14 cellular contexts compared by ENCODE assay signal in the genomic region with DNA sequence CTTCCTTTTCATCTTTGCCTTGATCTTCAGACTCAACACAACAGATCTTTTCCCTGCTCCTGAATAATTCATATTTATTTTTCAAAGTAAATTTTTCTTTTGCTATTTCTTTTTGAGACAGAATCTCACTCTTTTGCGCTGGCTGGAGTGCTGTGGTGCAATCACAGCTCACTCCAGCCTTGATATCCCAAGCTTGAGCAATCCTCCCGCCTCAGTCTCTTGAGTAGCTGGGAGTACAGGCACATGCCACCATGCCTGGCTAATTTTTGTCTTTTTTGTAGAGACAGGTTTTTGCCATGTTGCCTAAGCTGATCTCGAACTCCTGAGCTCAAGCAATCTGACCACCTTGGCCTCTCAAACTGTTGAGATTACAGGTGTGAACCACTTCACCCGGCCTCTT. TPM values are rescaled to one million over a fixed set of nuclear protein-coding genes. Genes with fewer than 3 reads are reported as not detected.
DNase-seq lines count a peak whose midpoint lies in the region; ATAC-seq and TF ChIP-seq lines count a peak whose summit lies in the region.
"Had no signal": no experiment of that assay in that cellular context is flagged by ENCODE, and none has a peak within 500 bp of the region (broad histone marks: within the 10 kb centered on the region; RNA-seq: fewer than 3 reads in every experiment).

No MANE protein-coding gene starts in this region.

- no TSS peak for BruUV-seq in Panc1 (replicated peaks; lab: Mats Ljungman, UMichigan)

- H3K4me1 ChIP-seq in Panc1 (ENCODE audit: control insufficient read depth, insufficient read depth, low read length) (peaks cover 15% of the 10 kb centered on the region), esophagus (ENCODE audit: control insufficient read depth in 2 of 2, insufficient read depth in 2 of 2, low read length in 1 of 2) (no peaks in the 10 kb centered on the region), smooth muscle cell (ENCODE audit: low read depth) (no peaks in the 10 kb centered on the region), body of pancreas (no peaks in the 10 kb centered on the region)
- H3K4me1 ChIP-seq: BE2C had no signal

- POLR2A ChIA-PET in Panc1 (lab: Charles Lee), result no interaction called here

- no peak overlapping the region for H3K4me3 Mint-ChIP-seq in activated T-helper 2 cell treated with anti-CD3 and anti-CD28 coated beads, Interferon-gamma antibody, Interleukin-2, Interleukin-4, amounts not matched to agents 10 μg/mL and 5 μg/mL and 100 μg/mL, durations not matched to agents 14 hours and 24 hours and 36 hours (ENCODE audit: low read depth)
- H3K4me3 Mint-ChIP-seq: CD4-positive, CD25-positive, alpha-beta regulatory T cell; CD8-positive, alpha-beta memory T cell; GM23338 had no signal

- no peak for TF ChIP-seq CTCF in Panc1 (IDR thresholded peaks at IDR 0.05)
- TF ChIP-seq CTCF in smooth muscle cell (IDR thresholded peaks at IDR 0.05; ENCODE audit: borderline replicate concordance, insufficient read depth, poor library complexity, severe bottlenecking), result no peak
- TF ChIP-seq CTCF in body of pancreas (IDR thresholded peaks at IDR 0.05), result no peak

- intact Hi-C loops in Panc1 (cut with micrococcal nuclease; ENCODE audit: unreplicated experiment), result no loop called here
- intact Hi-C loops in activated T-helper 2 cell treated with anti-CD3 and anti-CD28 coated beads, Interferon-gamma antibody, Interleukin-2, Interleukin-4, amounts not matched to agents 10 μg/mL and 5 μg/mL and 100 μg/mL, durations not matched to agents 14 hours and 24 hours and 36 hours (cut with micrococcal nuclease), result no loop called here
- intact Hi-C loops in body of pancreas (cut with DNase I), result loop anchor here (10.0 kb wide), 1 partner anchor 225 kb away; no protein-coding TSS in a partner anchor

- CTCF ChIA-PET in Panc1 (lab: Charles Lee), result no interaction called here

- no peak for DNase-seq in Panc1 (ENCODE audit: low read depth, low spot score)
- DNase-seq in smooth muscle cell (lab: John Stamatoyannopoulos, UW; ENCODE audit: unreplicated experiment), result no peak
- DNase-seq in activated T-helper 2 cell treated with anti-CD3 and anti-CD28 coated beads, Interferon-gamma antibody, Interleukin-2, Interleukin-4, amounts not matched to agents 10 μg/mL and 5 μg/mL and 100 μg/mL, durations not matched to agents 14 hours and 24 hours and 36 hours (ENCODE audit: low spot score), result no peak
- DNase-seq in islet precursor cell, result no peak
- DNase-seq in body of pancreas, result no peak
- DNase-seq: ACHN; BE2C; C1 segment of cervical spinal cord; CD4-positive, CD25-positive, alpha-beta regulatory T cell; CD8-positive, alpha-beta memory T cell; COR-L47; HCEC 1CT had no signal

- peaks cover under 1% of the 10 kb centered on the region for H3K4me1 Mint-ChIP-seq in activated T-helper 2 cell treated with anti-CD3 and anti-CD28 coated beads, Interferon-gamma antibody, Interleukin-2, Interleukin-4, amounts not matched to agents 10 μg/mL and 5 μg/mL and 100 μg/mL, durations not matched to agents 14 hours and 24 hours and 36 hours (ENCODE audit: low read depth)
- H3K4me1 Mint-ChIP-seq: CD4-positive, CD25-positive, alpha-beta regulatory T cell; CD8-positive, alpha-beta memory T cell had no signal

- H3K4me2 ChIP-seq in smooth muscle cell, result no peak overlapping the region
- H3K4me2 ChIP-seq: GM23338 had no signal

- no peaks in the 10 kb centered on the region for H3K9me3 Mint-ChIP-seq in activated T-helper 2 cell treated with anti-CD3 and anti-CD28 coated beads, Interferon-gamma antibody, Interleukin-2, Interleukin-4, amounts not matched to agents 10 μg/mL and 5 μg/mL and 100 μg/mL, durations not matched to agents 14 hours and 24 hours and 36 hours
- H3K9me3 Mint-ChIP-seq: CD8-positive, alpha-beta memory T cell; GM23338 had no signal

- no peak overlapping the region for H3K27ac Mint-ChIP-seq in activated T-helper 2 cell treated with anti-CD3 and anti-CD28 coated beads, Interferon-gamma antibody, Interleukin-2, Interleukin-4, amounts not matched to agents 10 μg/mL and 5 μg/mL and 100 μg/mL, durations not matched to agents 14 hours and 24 hours and 36 hours
- H3K27ac Mint-ChIP-seq: CD4-positive, CD25-positive, alpha-beta regulatory T cell; CD8-positive, alpha-beta memory T cell; GM23338 had no signal

- H3K36me3 Mint-ChIP-seq in activated T-helper 2 cell treated with anti-CD3 and anti-CD28 coated beads, Interferon-gamma antibody, Interleukin-2, Interleukin-4, amounts not matched to agents 10 μg/mL and 5 μg/mL and 100 μg/mL, durations not matched to agents 14 hours and 24 hours and 36 hours (ENCODE audit: low read depth), result no peaks in the 10 kb centered on the region
- H3K36me3 Mint-ChIP-seq: CD4-positive, CD25-positive, alpha-beta regulatory T cell; CD8-positive, alpha-beta memory T cell had no signal

- no peak for TF ChIP-seq POLR2A in body of pancreas (IDR thresholded peaks at IDR 0.05)

- peaks cover 7% of the 10 kb centered on the region for H3K79me2 ChIP-seq in smooth muscle cell (ENCODE audit: low read depth)

- in situ Hi-C loops in Panc1 (cut with HindIII; ENCODE audit: low pct_unique_long_range_greater_than_20kb, low sequenced_read_pairs), result loop anchor here (25.0 kb wide), 1 partner anchor 128 kb away; no protein-coding TSS in a partner anchor

- no peaks in the 10 kb centered on the region for H4K20me1 ChIP-seq in smooth muscle cell (ENCODE audit: low read depth)

- H3K9me3 ChIP-seq in Panc1 (ENCODE audit: control insufficient read depth, insufficient read depth, low read depth, low read length) (no peaks in the 10 kb centered on the region), esophagus (ENCODE audit: control insufficient read depth in 2 of 2, insufficient read depth in 1 of 2, low read depth in 1 of 2, low read length in 1 of 2) (no peaks in the 10 kb centered on the region), smooth muscle cell (replicated peaks; ENCODE audit: low read depth) (no peaks in the 10 kb centered on the region), body of pancreas (no peaks in the 10 kb centered on the region)
- H3K9me3 ChIP-seq: BE2C had no signal

- H3F3A ChIP-seq in smooth muscle cell (ENCODE audit: low read depth), result no peaks in the 10 kb centered on the region

- H3K36me3 ChIP-seq in Panc1 (ENCODE audit: control insufficient read depth, insufficient read depth, low read length) (peaks cover 35% of the 10 kb centered on the region), esophagus (ENCODE audit: control insufficient read depth in 2 of 2, insufficient read depth in 2 of 2, low read length in 1 of 2) (no peaks in the 10 kb centered on the region), smooth muscle cell (ENCODE audit: low read depth) (no peaks in the 10 kb centered on the region), body of pancreas (replicated peaks in 1 of 2; ENCODE audit: insufficient read depth in 1 of 2, low read depth in 2 of 2) (no peaks in the 10 kb centered on the region)
- H3K36me3 ChIP-seq: BE2C had no signal

- WGBS in esophagus, 2 donors, result 72 to 77% methylated on average over 4 of the region's 4 CpGs
- 88% methylated on average over 4 of the region's 4 CpGs for WGBS in smooth muscle cell (ENCODE audit: low lambda C conversion rate)
- WGBS in body of pancreas, 2 donors, result 79 to 89% methylated on average over 4 of the region's 4 CpGs

- H3K27me3 ChIP-seq in Panc1 (ENCODE audit: control insufficient read depth, insufficient read depth, low read length) (no peaks in the 10 kb centered on the region), esophagus (ENCODE audit: control insufficient read depth in 1 of 2, insufficient read depth in 2 of 2, low read length in 2 of 2) (no peaks in the 10 kb centered on the region), smooth muscle cell (ENCODE audit: low read depth) (no peaks in the 10 kb centered on the region), body of pancreas (no peaks in the 10 kb centered on the region)
- H3K27me3 ChIP-seq: BE2C had no signal

- H3K9ac ChIP-seq in smooth muscle cell (ENCODE audit: low read depth), result no peak overlapping the region

- ATAC-seq in Panc1 (no peak), body of pancreas (no peak)
- ATAC-seq: GM23338 had no signal

- no peak overlapping the region for H2AFZ ChIP-seq in smooth muscle cell (ENCODE audit: low read depth)
- H2AFZ ChIP-seq: GM23338 had no signal

- no peak overlapping the region for H3K4me3 ChIP-seq in Panc1 (ENCODE audit: low read depth in 2 of 2, low read length in 2 of 2)
- H3K4me3 ChIP-seq in esophagus (ENCODE audit: low read depth in 1 of 2, low read length in 2 of 2), result peak overlapping the region; percentile 26 to 43
- no peak overlapping the region for H3K4me3 ChIP-seq in smooth muscle cell
- H3K4me3 ChIP-seq in body of pancreas, result no peak overlapping the region
- H3K4me3 ChIP-seq: GM23338 had no signal

- H3K27ac ChIP-seq in Panc1 (ENCODE audit: low read length) (peak overlapping the region; percentile 0; the same call in 1 of the 2 replicates), esophagus (ENCODE audit: low read depth in 2 of 2, low read length in 1 of 2) (peak overlapping the region in 1 of 2 donors; percentile 76), smooth muscle cell (ENCODE audit: low read depth) (peak overlapping the region; percentile 28), body of pancreas (no peak overlapping the region)

- H3K27me3 Mint-ChIP-seq in activated T-helper 2 cell treated with anti-CD3 and anti-CD28 coated beads, Interferon-gamma antibody, Interleukin-2, Interleukin-4, amounts not matched to agents 10 μg/mL and 5 μg/mL and 100 μg/mL, durations not matched to agents 14 hours and 24 hours and 36 hours (ENCODE audit: low read depth), result peaks cover 3% of the 10 kb centered on the region

RNA-seq across cellular contexts. Expression of a gene that starts 9.2 kb away (rescaled TPM):
- total RNA-seq in Panc1 (2021; ENCODE audit: unreplicated experiment) (21.3 TPM), smooth muscle cell (4.9 and 5.4 TPM in 2 replicates), body of pancreas (under 1 TPM in 1 of 2 donors, not detected in 1; 0.33 TPM)
- polyA plus RNA-seq in Panc1 (2012; ENCODE audit: insufficient read length), result 4.0 TPM
- polyA plus RNA-seq in esophagus (1 to 10 TPM; 7.3 to 7.8 TPM), smooth muscle cell (1.6 and 3.2 TPM in 2 replicates)
- total RNA-seq in activated T-helper 2 cell treated with anti-CD3 and anti-CD28 coated beads, Interferon-gamma antibody, Interleukin-2, Interleukin-4, amounts not matched to agents 10 μg/mL and 5 μg/mL and 100 μg/mL, durations not matched to agents 14 hours and 24 hours and 36 hours, result 2.8 and 2.9 TPM in 2 replicates

Comparison
In these comparisons a context has a peak if more than half of its experiments do, and no peak if none do; other contexts are left out.
1. H3K27ac ChIP-seq: peak in Panc1 (single experiment) and smooth muscle cell (single experiment); none in body of pancreas (0 of 4).
2. H3K4me3 ChIP-seq: peak in esophagus (2 of 2); none in Panc1 (0 of 2), smooth muscle cell (single experiment) and body of pancreas (0 of 2).